ENCODE assay signal across 9 cellular contexts in the genomic region with DNA sequence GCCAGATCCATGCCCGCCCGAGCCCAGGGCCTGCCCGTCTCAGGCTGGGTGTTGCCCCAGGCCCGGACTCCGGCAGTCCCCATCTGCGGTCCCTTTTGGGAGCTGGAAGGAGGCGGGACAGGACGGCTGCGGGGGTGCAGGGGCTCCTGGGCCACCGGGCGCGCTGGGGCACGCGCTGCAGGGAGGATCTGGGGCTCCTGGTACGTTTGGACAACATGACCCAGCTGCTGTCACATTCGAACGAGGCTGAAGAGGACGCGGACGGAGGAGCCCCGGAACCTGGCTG. TPM values are rescaled to one million over a fixed set of nuclear protein-coding genes. Genes with fewer than 3 reads are reported as not detected.
DNase-seq lines count a peak whose midpoint lies in the region; ATAC-seq and TF ChIP-seq lines count a peak whose summit lies in the region.
"Had no signal": no experiment of that assay in that cellular context is flagged by ENCODE, and none has a peak within 500 bp of the region (broad histone marks: within the 10 kb centered on the region; RNA-seq: fewer than 3 reads in every experiment).

No MANE protein-coding gene starts in this region.

- H3K36me3 ChIP-seq in DOHH2 (ENCODE audit: control insufficient read depth, low read length) (no peaks in the 10 kb centered on the region), kidney epithelial cell (ENCODE audit: control insufficient read depth, insufficient read depth, low read length) (no peaks in the 10 kb centered on the region), thoracic aorta (no peaks in the 10 kb centered on the region)

- TF ChIP-seq CTCF in DOHH2 (IDR thresholded peaks at IDR 0.05; ENCODE audit: low read depth, low read length, poor library complexity, severe bottlenecking): no peak
- TF ChIP-seq CTCF in kidney epithelial cell (IDR thresholded peaks at IDR 0.05; ENCODE audit: insufficient read depth, low read length, poor library complexity, severe bottlenecking): no peak
- no peak for TF ChIP-seq CTCF in thoracic aorta (IDR thresholded peaks at IDR 0.05)

- H3K4me2 ChIP-seq in DOHH2 (ENCODE audit: low read length): peak overlapping the region; percentile 93

- no peaks in the 10 kb centered on the region for H3K9me2 ChIP-seq in DOHH2 (replicated peaks; ENCODE audit: control insufficient read depth, low read length)

- H3K4me3 Mint-ChIP-seq in activated naive CD8-positive, alpha-beta T cell: peak overlapping the region; percentile 27

- H3K4me1 Mint-ChIP-seq in activated naive CD8-positive, alpha-beta T cell (ENCODE audit: low read depth): peaks cover 14% of the 10 kb centered on the region

- no peaks in the 10 kb centered on the region for H3K27me3 Mint-ChIP-seq in activated naive CD8-positive, alpha-beta T cell

- no peaks in the 10 kb centered on the region for H3K9me3 Mint-ChIP-seq in activated naive CD8-positive, alpha-beta T cell (ENCODE audit: low read depth)

- no peaks in the 10 kb centered on the region for H3K36me3 Mint-ChIP-seq in activated naive CD8-positive, alpha-beta T cell

- peaks cover 7% of the 10 kb centered on the region for H3K79me2 ChIP-seq in DOHH2 (ENCODE audit: control insufficient read depth, low read length)

- H3F3A ChIP-seq in DOHH2 (ENCODE audit: control insufficient read depth, insufficient read depth): no peaks in the 10 kb centered on the region; the same call in 1 of the 2 replicates

- H3K4me3 ChIP-seq in DOHH2 (ENCODE audit: low read length) (peak overlapping the region; percentile 81), kidney epithelial cell (ENCODE audit: low read depth, low read length) (peak overlapping the region; percentile 76), thoracic aorta (peak overlapping the region; percentile 88)

- peaks cover 40% of the 10 kb centered on the region for H3K4me1 ChIP-seq in DOHH2 (ENCODE audit: control insufficient read depth, low read length)
- peaks cover 8 to 24% of the 10 kb centered on the region in 2 donors for H3K4me1 ChIP-seq in thoracic aorta (ENCODE audit: control insufficient read depth in 1 of 2, low read depth in 2 of 2)

- H3K27ac ChIP-seq in DOHH2 (ENCODE audit: low read depth, low read length): peak overlapping the region; percentile 65
- peak overlapping the region; percentile 79 to 82 for H3K27ac ChIP-seq in thoracic aorta

- H3K27me3 ChIP-seq in DOHH2 (ENCODE audit: control insufficient read depth, low read length) (0 out of 2 replicates have a peak, but pooled peaks cover 2% of the 10 kb centered on the region), kidney epithelial cell (ENCODE audit: control insufficient read depth, insufficient read depth, low read length) (no peaks in the 10 kb centered on the region), thoracic aorta (replicated peaks; ENCODE audit: insufficient read depth) (no peaks in the 10 kb centered on the region)

- H3K9me3 ChIP-seq in DOHH2 (ENCODE audit: control insufficient read depth, insufficient read depth, low read length) (no peaks in the 10 kb centered on the region), thoracic aorta (no peaks in the 10 kb centered on the region)

- H4K20me1 ChIP-seq in DOHH2 (ENCODE audit: control insufficient read depth, insufficient read depth, low read depth, low read length): no peaks in the 10 kb centered on the region

- ATAC-seq in HG03039 (IDR thresholded peaks at IDR 0.05; ENCODE audit: unreplicated experiment) (peak; percentile 8), thoracic aorta (ENCODE audit: insufficient number of reproducible peaks, low FRiP score, low read depth) (no peak)

- DNase-seq in kidney epithelial cell (ENCODE audit: low read depth) (no peak), thoracic aorta (ENCODE audit: low spot score) (no peak), HT-29 (ENCODE audit: low spot score) (no peak), occipital lobe (lab: John Stamatoyannopoulos, UW) (no peak)
- no peak for DNase-seq in activated effector memory CD4-positive, alpha-beta T cell treated with anti-CD3 and anti-CD28 coated beads, Interleukin-2, amount 50 U/mL, for 16 hours

- no peak overlapping the region for H3K27ac Mint-ChIP-seq in activated naive CD8-positive, alpha-beta T cell

RNA-seq across cellular contexts. Expression of a gene that starts 6.6 kb away (rescaled TPM):
- total RNA-seq in kidney epithelial cell: 0.04 TPM in 1 of 2 replicates, not detected in the other
- total RNA-seq in thoracic aorta: not detected
- total RNA-seq in HT-29 (2014; rRNA removed; shearing (Covaris generic)): 0.91 TPM in 1 of 2 replicates, not detected in the other
- total RNA-seq in occipital lobe: not detected
- total RNA-seq: RPMI7951 had no signal

RNA-seq across cellular contexts. Expression of a gene that starts 10.6 kb away (rescaled TPM):
- total RNA-seq in kidney epithelial cell (0.92 and 3.2 TPM in 2 replicates), thoracic aorta (not detected), occipital lobe (1.1 TPM)
- total RNA-seq in HT-29 (2014; rRNA removed; shearing (Covaris generic)): 10.8 and 12.0 TPM in 2 replicates

RNA-seq across cellular contexts. Expression of a gene that starts 17.6 kb away (rescaled TPM):
- total RNA-seq in kidney epithelial cell (257 and 261 TPM in 2 replicates), thoracic aorta (100 to 1,000 TPM; 169 to 200 TPM), occipital lobe (144 TPM)
- 58.1 and 60.5 TPM in 2 replicates for total RNA-seq in HT-29 (2014; rRNA removed; shearing (Covaris generic))
